Comparison of ENCODE assay signal across 8 cellular contexts in genomic region chr14:73713206-73713803, GRCh38. TPM values are rescaled to one million over a fixed set of nuclear protein-coding genes. Genes with fewer than 3 reads are reported as not detected.
DNase-seq lines count a peak whose midpoint lies in the region; ATAC-seq lines count a peak whose summit lies in the region.

No MANE protein-coding gene starts in this region.

- peak overlapping the region; percentile 94 for H3K4me3 Mint-ChIP-seq in stimulated activated naive CD8-positive, alpha-beta T cell treated with anti-CD3 and anti-CD28 coated beads, Interleukin-15, Interleukin-2, amounts not matched to agents 100 ng/mL and 50 ng/mL, for 24 hours
- H3K4me3 Mint-ChIP-seq in activated CD8-positive, alpha-beta T cell treated with anti-CD3 and anti-CD28 coated beads, Interleukin-2, amount 10 ng/mL, durations not matched to agents 7 days and 5 days, result peak overlapping the region; percentile 93
- H3K4me3 Mint-ChIP-seq in stimulated activated effector memory CD8-positive, alpha-beta T cell treated with anti-CD3 and anti-CD28 coated beads, Interleukin-12 subunit alpha, Interleukin-12 subunit beta, amount 100 ng/mL, for 72 hours, result peak overlapping the region; percentile 99

- H3K36me3 ChIP-seq in iPS-18a (ENCODE audit: control insufficient read depth, low read depth, low read length), result no peaks in the 10 kb centered on the region

- no peaks in the 10 kb centered on the region for H3K27me3 Mint-ChIP-seq in stimulated activated naive CD8-positive, alpha-beta T cell treated with anti-CD3 and anti-CD28 coated beads, Interleukin-15, Interleukin-2, amounts not matched to agents 100 ng/mL and 50 ng/mL, for 24 hours
- no peaks in the 10 kb centered on the region for H3K27me3 Mint-ChIP-seq in activated CD8-positive, alpha-beta T cell treated with anti-CD3 and anti-CD28 coated beads, Interleukin-2, amount 10 ng/mL, durations not matched to agents 7 days and 5 days (ENCODE audit: low read depth)

- H3K9me3 ChIP-seq in iPS-18a (ENCODE audit: control insufficient read depth, low read depth, low read length), result no peaks in the 10 kb centered on the region

- H3K9me3 Mint-ChIP-seq in stimulated activated naive CD8-positive, alpha-beta T cell treated with anti-CD3 and anti-CD28 coated beads, Interleukin-15, Interleukin-2, amounts not matched to agents 100 ng/mL and 50 ng/mL, for 24 hours, result no peaks in the 10 kb centered on the region
- no peaks in the 10 kb centered on the region for H3K9me3 Mint-ChIP-seq in activated CD8-positive, alpha-beta T cell treated with anti-CD3 and anti-CD28 coated beads, Interleukin-2, amount 10 ng/mL, durations not matched to agents 7 days and 5 days (ENCODE audit: insufficient read depth)
- H3K9me3 Mint-ChIP-seq in stimulated activated effector memory CD8-positive, alpha-beta T cell treated with anti-CD3 and anti-CD28 coated beads, Interleukin-12 subunit alpha, Interleukin-12 subunit beta, amount 100 ng/mL, for 72 hours, result no peaks in the 10 kb centered on the region

- peak overlapping the region; percentile 83 for H3K27ac ChIP-seq in iPS-18a (ENCODE audit: low read length)

- peak overlapping the region; percentile 93 for H3K9ac ChIP-seq in iPS-18a (ENCODE audit: low read length)

- CTCF ChIA-PET in activated CD8-positive, alpha-beta T cell treated with anti-CD3 and anti-CD28 coated beads, Interleukin-2, amount 10 ng/mL, durations not matched to agents 7 days and 5 days (lab: Charles Lee), result interaction anchor here (0.8 to 3.1 kb wide), 7 partner anchors 16 to 115 kb away, joined by 3 to 17 read pairs (median 4); no protein-coding TSS in a partner anchor

- POLR2A ChIA-PET in activated CD8-positive, alpha-beta T cell treated with anti-CD3 and anti-CD28 coated beads, Interleukin-2, amount 10 ng/mL, durations not matched to agents 7 days and 5 days (lab: Charles Lee), result interaction anchor here (0.6 to 1.9 kb wide), 11 partner anchors 16 to 305 kb away, joined by 3 to 11 read pairs (median 4); a partner anchor contains a TSS

- no peak for DNase-seq in stimulated activated naive CD8-positive, alpha-beta T cell treated with anti-CD3 and anti-CD28 coated beads, Interleukin-15, Interleukin-2, amounts not matched to agents 100 U/mL and 50 U/mL, for 24 hours
- no peak for DNase-seq in activated CD8-positive, alpha-beta T cell treated with anti-CD3 and anti-CD28 coated beads, Interleukin-2, amount 10 ng/mL, durations not matched to agents 7 days and 5 days
- DNase-seq in stimulated activated effector memory CD8-positive, alpha-beta T cell treated with anti-CD3 and anti-CD28 coated beads, Interleukin-12 subunit alpha, Interleukin-12 subunit beta, amount 100 ng/mL, for 72 hours (ENCODE audit: low spot score in 2 of 2), result no peak
- DNase-seq in GM03348 (ENCODE audit: low spot score) (no peak), NOMO-1 (lab: John Stamatoyannopoulos, UW; ENCODE audit: unreplicated experiment in 2 of 2) (no peak)
- DNase-seq in activated CD8-positive, alpha-beta memory T cell treated with anti-CD3 and anti-CD28 coated beads, Interleukin-2, amount 50 U/mL, for 4 hours, result no peak

- peaks cover 6% of the 10 kb centered on the region for H3K27me3 ChIP-seq in iPS-18a (ENCODE audit: control insufficient read depth, insufficient read depth, low read length)

- peaks cover 25% of the 10 kb centered on the region for H3K4me1 Mint-ChIP-seq in stimulated activated naive CD8-positive, alpha-beta T cell treated with anti-CD3 and anti-CD28 coated beads, Interleukin-15, Interleukin-2, amounts not matched to agents 100 ng/mL and 50 ng/mL, for 24 hours (ENCODE audit: low read depth)
- H3K4me1 Mint-ChIP-seq in activated CD8-positive, alpha-beta T cell treated with anti-CD3 and anti-CD28 coated beads, Interleukin-2, amount 10 ng/mL, durations not matched to agents 7 days and 5 days (ENCODE audit: low read depth), result peaks cover 23% of the 10 kb centered on the region
- peaks cover 33% of the 10 kb centered on the region for H3K4me1 Mint-ChIP-seq in stimulated activated effector memory CD8-positive, alpha-beta T cell treated with anti-CD3 and anti-CD28 coated beads, Interleukin-12 subunit alpha, Interleukin-12 subunit beta, amount 100 ng/mL, for 72 hours

- H3K27ac Mint-ChIP-seq in stimulated activated naive CD8-positive, alpha-beta T cell treated with anti-CD3 and anti-CD28 coated beads, Interleukin-15, Interleukin-2, amounts not matched to agents 100 ng/mL and 50 ng/mL, for 24 hours, result peak overlapping the region; percentile 96
- peak overlapping the region; percentile 96 for H3K27ac Mint-ChIP-seq in activated CD8-positive, alpha-beta T cell treated with anti-CD3 and anti-CD28 coated beads, Interleukin-2, amount 10 ng/mL, durations not matched to agents 7 days and 5 days
- H3K27ac Mint-ChIP-seq in stimulated activated effector memory CD8-positive, alpha-beta T cell treated with anti-CD3 and anti-CD28 coated beads, Interleukin-12 subunit alpha, Interleukin-12 subunit beta, amount 100 ng/mL, for 72 hours, result peak overlapping the region; percentile 99

- peak overlapping the region; percentile 93 for H3K4me3 ChIP-seq in iPS-18a (ENCODE audit: low read length)

- no peak for ATAC-seq in stimulated activated naive CD8-positive, alpha-beta T cell treated with anti-CD3 and anti-CD28 coated beads, Interleukin-15, Interleukin-2, amounts not matched to agents 100 U/mL and 50 U/mL, for 24 hours
- peak; percentile 5 for ATAC-seq in activated CD8-positive, alpha-beta T cell treated with anti-CD3 and anti-CD28 coated beads, Interleukin-2, amount 10 ng/mL, durations not matched to agents 7 days and 5 days
- ATAC-seq in stimulated activated effector memory CD8-positive, alpha-beta T cell treated with anti-CD3 and anti-CD28 coated beads, Interleukin-12 subunit alpha, Interleukin-12 subunit beta, amount 100 ng/mL, for 72 hours, result no peak

- H3K36me3 Mint-ChIP-seq in stimulated activated naive CD8-positive, alpha-beta T cell treated with anti-CD3 and anti-CD28 coated beads, Interleukin-15, Interleukin-2, amounts not matched to agents 100 ng/mL and 50 ng/mL, for 24 hours (ENCODE audit: low read depth), result peaks cover 36% of the 10 kb centered on the region
- peaks cover 47% of the 10 kb centered on the region for H3K36me3 Mint-ChIP-seq in activated CD8-positive, alpha-beta T cell treated with anti-CD3 and anti-CD28 coated beads, Interleukin-2, amount 10 ng/mL, durations not matched to agents 7 days and 5 days (ENCODE audit: low read depth)
- peaks cover 62% of the 10 kb centered on the region for H3K36me3 Mint-ChIP-seq in stimulated activated effector memory CD8-positive, alpha-beta T cell treated with anti-CD3 and anti-CD28 coated beads, Interleukin-12 subunit alpha, Interleukin-12 subunit beta, amount 100 ng/mL, for 72 hours

- H3K4me1 ChIP-seq in iPS-18a (ENCODE audit: control insufficient read depth, low read depth, low read length), result peaks cover 24% of the 10 kb centered on the region

RNA-seq across cellular contexts. Expression of gene PNMA1, which starts 0.9 kb away (rescaled TPM):
- 10 to 100 TPM; 24.4 to 25.6 TPM for total RNA-seq in activated CD8-positive, alpha-beta T cell treated with anti-CD3 and anti-CD28 coated beads, Interleukin-2, amount 10 ng/mL, durations not matched to agents 7 days and 5 days
